ENCODE assay signal across 30 cellular contexts in the genomic region with DNA sequence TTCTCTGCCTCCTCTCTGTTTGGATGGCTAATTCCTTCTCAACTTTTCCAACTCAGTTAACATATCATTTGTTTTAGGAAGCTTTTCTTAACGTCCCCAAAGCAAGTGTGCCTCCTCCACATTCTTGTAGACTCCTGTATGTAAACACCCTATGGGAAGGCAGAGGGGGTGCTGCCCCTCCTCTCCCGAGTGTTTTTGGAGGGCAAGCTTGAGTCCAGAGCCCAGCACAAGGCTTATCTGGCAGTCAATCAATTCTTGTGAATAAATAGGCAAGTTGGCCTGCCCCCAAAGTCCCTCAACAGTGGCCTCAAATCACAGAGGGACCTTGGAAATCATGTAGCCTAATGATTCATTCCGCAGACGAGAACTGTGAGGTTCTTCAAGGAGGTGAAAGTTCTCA.
A peak's percentile ranks its signal among the peaks of the same experiment; 100 is the strongest.
DNase-seq lines count a peak whose midpoint lies in the region; ATAC-seq, FAIRE-seq and TF ChIP-seq lines count a peak whose summit lies in the region.
"Had no signal": no experiment of that assay in that cellular context is flagged by ENCODE, and none has a peak within 500 bp of the region (broad histone marks: within the 10 kb centered on the region; RNA-seq: fewer than 3 reads in every experiment).

No MANE protein-coding gene starts in this region.

- H3K4me1 ChIP-seq in RWPE2 (ENCODE audit: insufficient read depth, poor library complexity, severe bottlenecking) = no peaks in the 10 kb centered on the region
- no peaks in the 10 kb centered on the region for H3K4me1 ChIP-seq in H1 (replicated peaks in 1 of 4; ENCODE audit: control insufficient read depth in 3 of 4, insufficient read depth in 4 of 4, low read length in 3 of 4)
- peaks cover 14% of the 10 kb centered on the region for H3K4me1 ChIP-seq in neural progenitor cell

- H3K36me3 Mint-ChIP-seq in neural progenitor cell = no peaks in the 10 kb centered on the region
- H3K36me3 Mint-ChIP-seq: activated CD4-positive, alpha-beta memory T cell treated with anti-CD3 and anti-CD28 coated beads for 36 hours; CD4-positive, CD25-positive, alpha-beta regulatory T cell had no signal

- no peak for FAIRE-seq in H1 (lab: Jason Lieb, UNC)
- FAIRE-seq: frontal cortex, GM19239, K562 had no signal

- H3K36me3 ChIP-seq in RWPE2 (ENCODE audit: low read depth) = no peaks in the 10 kb centered on the region
- H3K36me3 ChIP-seq in H1 (ENCODE audit: control insufficient read depth in 2 of 4, insufficient read depth in 4 of 4, low read length in 3 of 4) = no peaks in the 10 kb centered on the region
- H3K36me3 ChIP-seq in neural progenitor cell = no peaks in the 10 kb centered on the region
- H3K36me3 ChIP-seq: brain microvascular endothelial cell, tibial artery had no signal

- no peak overlapping the region for H2BK12ac ChIP-seq in H1 (ENCODE audit: low read depth, low read length)

- H3F3A ChIP-seq in neural progenitor cell (ENCODE audit: low read depth) = no peaks in the 10 kb centered on the region

- H3K79me2 ChIP-seq in H1 (ENCODE audit: control insufficient read depth in 1 of 2, insufficient read depth in 2 of 2, low read length in 2 of 2) (no peaks in the 10 kb centered on the region), neural progenitor cell (ENCODE audit: low read depth) (no peaks in the 10 kb centered on the region)

- no peak overlapping the region for H2BK120ac ChIP-seq in H1 (replicated peaks; ENCODE audit: low read depth, low read length)

- H3K9me3 ChIP-seq in RWPE2 (ENCODE audit: severe bottlenecking) (no peaks in the 10 kb centered on the region), H1 (ENCODE audit: insufficient read depth in 2 of 2, low read depth in 1 of 2, low read length in 1 of 2) (no peaks in the 10 kb centered on the region), neural progenitor cell (ENCODE audit: low read depth) (no peaks in the 10 kb centered on the region)
- H3K9me3 ChIP-seq: tibial artery had no signal

- H2BK5ac ChIP-seq in H1 (ENCODE audit: low read depth, low read length) = no peak overlapping the region

- no peak overlapping the region for H3K27ac Mint-ChIP-seq in neural progenitor cell
- H3K27ac Mint-ChIP-seq: activated CD4-positive, alpha-beta memory T cell treated with anti-CD3 and anti-CD28 coated beads for 36 hours; CD4-positive, CD25-positive, alpha-beta regulatory T cell; effector memory CD8-positive, alpha-beta T cell had no signal

- H4K91ac ChIP-seq in H1 (replicated peaks; ENCODE audit: insufficient read length, low read length) = no peak overlapping the region

- peaks cover 10% of the 10 kb centered on the region for H3K27me3 ChIP-seq in RWPE2 (ENCODE audit: insufficient read depth, poor library complexity, severe bottlenecking)
- H3K27me3 ChIP-seq in H1 (replicated peaks in 1 of 4; ENCODE audit: control insufficient read depth in 3 of 4, extremely low read depth in 1 of 4, insufficient read depth in 3 of 4, low read length in 3 of 4) = no peaks in the 10 kb centered on the region; a peak in 1 of 7 replicates
- no peaks in the 10 kb centered on the region for H3K27me3 ChIP-seq in neural progenitor cell
- H3K27me3 ChIP-seq: brain microvascular endothelial cell, tibial artery had no signal

- H3K14ac ChIP-seq in H1 (ENCODE audit: insufficient read length) = no peak overlapping the region

- H4K5ac ChIP-seq in H1 (ENCODE audit: insufficient read length, low read depth, low read length) = no peak overlapping the region

- H3K4me3 Mint-ChIP-seq in neural progenitor cell = no peak overlapping the region
- H3K4me3 Mint-ChIP-seq: activated CD4-positive, alpha-beta memory T cell treated with anti-CD3 and anti-CD28 coated beads for 36 hours; CD4-positive, CD25-positive, alpha-beta regulatory T cell; effector memory CD8-positive, alpha-beta T cell had no signal

- no peak overlapping the region for H3K27ac ChIP-seq in RWPE2 (ENCODE audit: poor library complexity, severe bottlenecking)
- H3K27ac ChIP-seq in H1 (ENCODE audit: low read depth, low read length) = no peak overlapping the region
- no peak overlapping the region for H3K27ac ChIP-seq in neural progenitor cell
- H3K27ac ChIP-seq: brain microvascular endothelial cell, PC-9 had no signal

- no peak overlapping the region for H3K4ac ChIP-seq in H1 (replicated peaks; ENCODE audit: insufficient read length, low read depth, low read length)

- no peak for TF ChIP-seq EP300 in H1 (IDR thresholded peaks at IDR 0.05; ENCODE audit: borderline replicate concordance in 1 of 2, low read depth in 2 of 2, low read length in 2 of 2)

- no peaks in the 10 kb centered on the region for H3K79me1 ChIP-seq in H1 (ENCODE audit: low read depth, low read length)

- ATAC-seq in RWPE2 (ENCODE audit: low read depth) = no peak
- ATAC-seq in HG03196 (IDR thresholded peaks at IDR 0.05; ENCODE audit: unreplicated experiment) = no peak
- no peak for ATAC-seq in HG02678 (IDR thresholded peaks at IDR 0.05; ENCODE audit: unreplicated experiment)
- ATAC-seq: effector memory CD8-positive, alpha-beta T cell; esophagus mucosa; K562; left ventricle myocardium superior had no signal

- H3K56ac ChIP-seq in H1 (replicated peaks; ENCODE audit: insufficient read length, low read depth, low read length) = no peak overlapping the region

- H3K4me2 ChIP-seq in H1 (ENCODE audit: insufficient read depth in 1 of 2, low read depth in 2 of 2, low read length in 2 of 2) = no peak overlapping the region
- no peak overlapping the region for H3K4me2 ChIP-seq in neural progenitor cell
- H3K4me2 ChIP-seq: PC-9 had no signal

- peaks cover 6% of the 10 kb centered on the region for H3K9me3 Mint-ChIP-seq in neural progenitor cell
- H3K9me3 Mint-ChIP-seq: activated CD4-positive, alpha-beta memory T cell treated with anti-CD3 and anti-CD28 coated beads for 36 hours; CD4-positive, CD25-positive, alpha-beta regulatory T cell; effector memory CD8-positive, alpha-beta T cell had no signal

- no peak overlapping the region for H4K8ac ChIP-seq in H1 (ENCODE audit: extremely low read depth, insufficient read depth, low read length)

- POLR2A ChIA-PET in H1 (lab: Charles Lee; ENCODE audit: partially characterized antibody) = no interaction called here

- no peak overlapping the region for H2BK20ac ChIP-seq in H1 (ENCODE audit: low read length)

- TF ChIP-seq RAD21 in H1 (IDR thresholded peaks at IDR 0.05 in 1 of 2, conservative IDR thresholded peaks at IDR 0.05 in 1 of 2; ENCODE audit: low read depth in 2 of 2, low read length in 2 of 2) = no peak

- H2AFZ ChIP-seq in H1 (ENCODE audit: low read length) = peak overlapping the region; percentile 53; the same call in 1 of the 2 replicates
- H2AFZ ChIP-seq in neural progenitor cell (replicated peaks) = peak overlapping the region; percentile 23
- H2AFZ ChIP-seq: PC-9 had no signal

- peaks cover 9% of the 10 kb centered on the region for H3K27me3 Mint-ChIP-seq in neural progenitor cell (ENCODE audit: insufficient read depth, low read depth)
- H3K27me3 Mint-ChIP-seq: activated CD4-positive, alpha-beta memory T cell treated with anti-CD3 and anti-CD28 coated beads for 36 hours; CD4-positive, CD25-positive, alpha-beta regulatory T cell had no signal

- H3K18ac ChIP-seq in H1 (ENCODE audit: extremely low read depth, low read length) = no peak overlapping the region

- peaks cover 23% of the 10 kb centered on the region for H3K4me1 Mint-ChIP-seq in neural progenitor cell
- H3K4me1 Mint-ChIP-seq: CD4-positive, CD25-positive, alpha-beta regulatory T cell had no signal

- H2BK15ac ChIP-seq in H1 (ENCODE audit: low read length) = no peak overlapping the region

- no peak overlapping the region for H2AK5ac ChIP-seq in H1 (ENCODE audit: low read depth, low read length)

- H3K23ac ChIP-seq in H1 (ENCODE audit: insufficient read length) = no peak overlapping the region

- TF ChIP-seq POLR2A in H1 (IDR thresholded peaks at IDR 0.05; ENCODE audit: control extremely low read depth in 1 of 2, low read depth in 2 of 2, low read length in 2 of 2) = no peak

- H4K20me1 ChIP-seq in H1 (replicated peaks in 1 of 2; ENCODE audit: control insufficient read depth in 1 of 2, insufficient read depth in 2 of 2, low read length in 2 of 2) = no peaks in the 10 kb centered on the region
- no peaks in the 10 kb centered on the region for H4K20me1 ChIP-seq in neural progenitor cell (ENCODE audit: low read depth)

- H3K4me3 ChIP-seq in RWPE2 (ENCODE audit: severe bottlenecking) (no peak overlapping the region), H1 (ENCODE audit: extremely low read depth in 1 of 4, insufficient read depth in 2 of 4, low read depth in 3 of 4, low read length in 4 of 4) (no peak overlapping the region), neural progenitor cell (no peak overlapping the region)
- H3K4me3 ChIP-seq: K562, PC-9, tibial artery had no signal

- TF ChIP-seq CTCF in RWPE2 (IDR thresholded peaks at IDR 0.05; ENCODE audit: poor library complexity, severe bottlenecking) (no peak), H1 (IDR thresholded peaks at IDR 0.05; ENCODE audit: control extremely low read depth in 1 of 3, insufficient read depth in 1 of 3, low read depth in 1 of 3, low read length in 3 of 3) (no peak), neural progenitor cell (IDR thresholded peaks at IDR 0.05) (no peak), GM10266 (IDR thresholded peaks at IDR 0.05; ENCODE audit: control insufficient read depth, insufficient read depth, low read depth, missing control alignments) (no peak)

- no peak overlapping the region for H3K9ac ChIP-seq in H1 (replicated peaks in 1 of 4; ENCODE audit: extremely low read depth in 1 of 4, low read depth in 3 of 4, low read length in 3 of 4)
- H3K9ac ChIP-seq in neural progenitor cell = no peak overlapping the region

- no peaks in the 10 kb centered on the region; the same call in 1 of the 2 replicates for H3K23me2 ChIP-seq in H1 (ENCODE audit: low read depth, low read length)

- WGBS in H1 (ENCODE audit: extremely low coverage in 1 of 2, insufficient coverage in 1 of 2, insufficient read length in 1 of 2, insufficient replicate concordance in 2 of 2, low coverage in 1 of 2, low lambda C conversion rate in 2 of 2, missing lambda C conversion rate in 1 of 2), 2 experiments = 55% methylated on average over 4 of the region's 4 CpGs; no CpG with 5 or more reads in 1 of the 2 experiments

- CTCF ChIA-PET in H1 (lab: Charles Lee; ENCODE audit: partially characterized antibody) = interaction anchor here (1.2 kb wide), 1 partner anchor 24 kb away, joined by 3 read pairs; no protein-coding TSS in a partner anchor

- DNase-seq in RWPE2 (ENCODE audit: low spot score) = peak; percentile 3
- DNase-seq in H1 (ENCODE audit: low read depth in 1 of 2, low spot score in 2 of 2) = peak in 1 of 2 experiments; percentile 27
- no peak for DNase-seq in neural progenitor cell (ENCODE audit: low spot score)
- DNase-seq in superior temporal gyrus (ENCODE audit: extremely low spot score) = peak; percentile 38
- no peak for DNase-seq in GM10266 (ENCODE audit: extremely low spot score)
- DNase-seq: activated CD4-positive, alpha-beta memory T cell treated with anti-CD3 and anti-CD28 coated beads for 36 hours; activated CD4-positive, CD25-positive, alpha-beta regulatory T cell; activated naive CD4-positive, alpha-beta T cell; activated T-cell treated with anti-CD3 and anti-CD28 coated beads, Interleukin-2, amount 50 U/mL, for 1 hour; brain microvascular endothelial cell; CD4-positive, CD25-positive, alpha-beta regulatory T cell; effector memory CD8-positive, alpha-beta T cell; EL; hippocampal formation; left ventricle myocardium superior; NCI-H1105 treated with DMSO at 0.1 percent for 48 hours; NCI-H2081 treated with DMSO at 0.1 percent for 48 hours; NK-92 treated with Interleukin-12 subunit alpha and Interleukin-12 subunit beta, amount 100 ng/mL, for 24 hours; PC-9; SHP77 treated with DMSO at 0.1 percent for 48 hours; stimulated activated CD4-positive, alpha-beta T cell treated with anti-CD3 and anti-CD28 coated beads, Interleukin-4, amount 100 ng/mL, for 1 hour; stimulated activated naive CD4-positive, alpha-beta T cell; SW 1271 had no signal

Comparison
In these comparisons a context has a peak if more than half of its experiments do, and no peak if none do; other contexts are left out.
1. DNase-seq: peak in RWPE2 (single experiment) and superior temporal gyrus (single experiment); none in neural progenitor cell (single experiment) and GM10266 (single experiment).